Comparison of ENCODE assay signal across 31 cellular contexts in the genomic region with DNA sequence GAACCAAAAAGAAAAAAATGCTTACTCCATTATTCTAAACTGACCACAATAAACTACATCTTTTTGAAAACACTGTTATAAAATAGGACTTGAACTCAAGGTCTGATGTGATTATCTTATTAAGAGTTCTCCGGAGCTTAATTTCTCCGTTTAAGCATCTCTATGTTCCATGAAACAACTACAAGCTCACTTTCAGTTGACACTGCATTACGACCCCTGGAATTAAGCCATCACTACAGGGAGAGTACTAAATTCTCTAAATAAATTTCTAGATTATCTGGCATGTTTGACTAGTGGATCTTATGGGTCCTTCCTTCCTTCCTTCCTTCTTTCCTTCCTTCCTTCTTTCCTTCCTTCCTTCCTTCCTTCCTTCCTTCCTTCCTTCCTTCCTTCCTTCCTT.
"Had no signal": no experiment of that assay in that cellular context is flagged by ENCODE, and none has a peak within 500 bp of the region (broad histone marks: within the 10 kb centered on the region; RNA-seq: fewer than 3 reads in every experiment).

No MANE protein-coding gene starts in this region.

- ATAC-seq: left lung; lower lobe of right lung; natural killer cell; right cardiac atrium; sciatic nerve; stimulated activated naive B cell treated with anti-CD40 and anti-IgM and Interleukin-4, amounts not matched to agents 10 μg/mL and 1 μg/mL and 100 μg/mL, for 72 hours; stimulated activated naive CD8-positive, alpha-beta T cell treated with anti-CD3 and anti-CD28 coated beads, Interleukin-15, Interleukin-2, amounts not matched to agents 100 U/mL and 50 U/mL, for 24 hours had no signal

- H3K27ac Mint-ChIP-seq: immature natural killer cell; mesothelial cell of epicardium; naive B cell; natural killer cell; nephron progenitor cell; neural progenitor cell; stimulated activated naive B cell treated with anti-CD40 and anti-IgM and Interleukin-4, amounts not matched to agents 10 μg/mL and 1 μg/mL and 100 μg/mL, for 72 hours; type B pancreatic cell had no signal

- H3K27me3 ChIP-seq: left lung, neural progenitor cell, pancreas, suprapubic skin, tibial artery, uterus had no signal

- H3K9me3 Mint-ChIP-seq: immature natural killer cell; mesothelial cell of epicardium; naive B cell; natural killer cell; nephron progenitor cell; neural progenitor cell; stimulated activated naive B cell treated with anti-CD40 and anti-IgM and Interleukin-4, amounts not matched to agents 10 μg/mL and 1 μg/mL and 100 μg/mL, for 72 hours had no signal

- DNase-seq: hypothalamus; immature natural killer cell; kidney; left colon; left lung; lower lobe of right lung; mammary epithelial cell; mesenchymal stem cell; naive B cell; natural killer cell; nephron progenitor cell; pancreas; posterior cingulate gyrus; retina; right cardiac atrium; stimulated activated CD4-positive, alpha-beta T cell treated with anti-CD3 and anti-CD28 coated beads, Interleukin-12 subunit alpha, Interleukin-12 subunit beta, amount 100 ng/mL, for 4 hours; stimulated activated CD4-positive, alpha-beta T cell treated with anti-CD3 and anti-CD28 coated beads, Interleukin-15, amount 100 ng/mL, for 24 hours; stimulated activated CD4-positive, alpha-beta T cell treated with anti-CD3 and anti-CD28 coated beads, Interleukin-2, amount 100 ng/mL, for 24 hours; stimulated activated CD4-positive, alpha-beta T cell treated with anti-CD3 and anti-CD28 coated beads, Interleukin-4, amount 100 ng/mL, for 1 hour; stimulated activated naive B cell treated with anti-CD40 and anti-IgM and Interleukin-4, amounts not matched to agents 10 μg/mL and 1 μg/mL and 100 μg/mL, for 72 hours; stimulated activated naive CD8-positive, alpha-beta T cell treated with anti-CD3 and anti-CD28 coated beads, Interleukin-15, Interleukin-2, amounts not matched to agents 100 U/mL and 50 U/mL, for 24 hours; tibial artery; uterus had no signal

- H3K4me1 Mint-ChIP-seq: natural killer cell had no signal

- H3K9me3 ChIP-seq: left lung, lower lobe of right lung, pancreas, prostate gland, suprapubic skin, thoracic aorta, tibial artery, uterus had no signal

- H3K4me3 ChIP-seq: left lung, lower lobe of right lung, neural progenitor cell, pancreas, prostate gland, skin epidermis, suprapubic skin, thoracic aorta, tibial artery, uterus had no signal

- H3K27me3 Mint-ChIP-seq: naive B cell; stimulated activated naive B cell treated with anti-CD40 and anti-IgM and Interleukin-4, amounts not matched to agents 10 μg/mL and 1 μg/mL and 100 μg/mL, for 72 hours; type B pancreatic cell had no signal

- H3K27ac ChIP-seq: left lung, lower lobe of right lung, neural progenitor cell, pancreas, prostate gland, suprapubic skin, thoracic aorta, tibial artery, uterus had no signal

- H3K4me3 Mint-ChIP-seq: immature natural killer cell; mesothelial cell of epicardium; natural killer cell; nephron progenitor cell; neural progenitor cell; stimulated activated naive B cell treated with anti-CD40 and anti-IgM and Interleukin-4, amounts not matched to agents 10 μg/mL and 1 μg/mL and 100 μg/mL, for 72 hours; type B pancreatic cell had no signal

- H3K4me1 ChIP-seq: left lung, lower lobe of right lung, pancreas, tibial artery, uterus had no signal

- H3K36me3 ChIP-seq: left lung, lower lobe of right lung, neural progenitor cell, pancreas, prostate gland, suprapubic skin, thoracic aorta, tibial artery, uterus had no signal

- H3K36me3 Mint-ChIP-seq: mesothelial cell of epicardium; naive B cell; natural killer cell; neural progenitor cell; stimulated activated naive B cell treated with anti-CD40 and anti-IgM and Interleukin-4, amounts not matched to agents 10 μg/mL and 1 μg/mL and 100 μg/mL, for 72 hours had no signal
